Comparison of ENCODE assay signal across 2 cellular contexts in genomic region chr21:37077403-37077802, GRCh38.
TF ChIP-seq lines count a peak whose summit lies in the region.

No MANE protein-coding gene starts in this region.

TF ChIP-seq in IMR-90, 13 proteins besides CTCF, POLR2A, EP300 and RAD21:
- TF ChIP-seq, protein P1, sequence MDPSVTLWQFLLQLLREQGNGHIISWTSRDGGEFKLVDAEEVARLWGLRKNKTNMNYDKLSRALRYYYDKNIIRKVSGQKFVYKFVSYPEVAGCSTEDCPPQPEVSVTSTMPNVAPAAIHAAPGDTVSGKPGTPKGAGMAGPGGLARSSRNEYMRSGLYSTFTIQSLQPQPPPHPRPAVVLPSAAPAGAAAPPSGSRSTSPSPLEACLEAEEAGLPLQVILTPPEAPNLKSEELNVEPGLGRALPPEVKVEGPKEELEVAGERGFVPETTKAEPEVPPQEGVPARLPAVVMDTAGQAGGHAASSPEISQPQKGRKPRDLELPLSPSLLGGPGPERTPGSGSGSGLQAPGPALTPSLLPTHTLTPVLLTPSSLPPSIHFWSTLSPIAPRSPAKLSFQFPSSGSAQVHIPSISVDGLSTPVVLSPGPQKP (IDR thresholded peaks at IDR 0.05; ENCODE audit: borderline replicate concordance, low read depth, low read length) = no peak
- no peak for TF ChIP-seq NFE2L2 (IDR thresholded peaks at IDR 0.05; ENCODE audit: low read depth, low read length)
TF ChIP-seq in IMR-90: peak in this region for 0.

TF ChIP-seq in GM12878, 131 proteins besides CTCF, POLR2A, EP300 and RAD21:
- 0 out of 2 replicates have a peak, but pooled peaks have one; percentile 52 for TF ChIP-seq MLLT1 (IDR thresholded peaks at IDR 0.05)
- 0 out of 2 replicates have a peak, but pooled peaks have one; percentile 61 for TF ChIP-seq ZNF217 (IDR thresholded peaks at IDR 0.05)
- TF ChIP-seq CBFB (IDR thresholded peaks at IDR 0.05; ENCODE audit: low read depth) = no peak
